ENCODE assay signal across 34 cellular contexts in genomic region chr11:69787457-69787856, GRCh38. TPM values are rescaled to one million over a fixed set of nuclear protein-coding genes. Genes with fewer than 3 reads are reported as not detected.
"Had no signal": no experiment of that assay in that cellular context is flagged by ENCODE, and none has a peak within 500 bp of the region (broad histone marks: within the 10 kb centered on the region; RNA-seq: fewer than 3 reads in every experiment).

No MANE protein-coding gene starts in this region.

- H3K9me3 ChIP-seq: ascending aorta, esophagus squamous epithelium, gastroesophageal sphincter, heart right ventricle had no signal

- H3K27ac Mint-ChIP-seq: activated CD4-positive, alpha-beta memory T cell treated with anti-CD3 and anti-CD28 coated beads, Interleukin-2, amount 10 ng/mL, durations not matched to agents 7 days and 5 days; activated CD4-positive, alpha-beta T cell treated with anti-CD3 and anti-CD28 coated beads, Interleukin-2, amount 10 ng/mL, durations not matched to agents 7 days and 5 days; activated naive CD4-positive, alpha-beta T cell treated with anti-CD3 and anti-CD28 coated beads, Interleukin-2, amount 10 ng/mL, durations not matched to agents 7 days and 5 days; activated naive CD4-positive, alpha-beta T cell treated with anti-CD3 and anti-CD28 coated beads, Interleukin-2, amount 50 U/mL, for 72 hours; activated naive CD8-positive, alpha-beta T cell treated with anti-CD3 and anti-CD28 coated beads, Interleukin-2, amount 10 ng/mL, durations not matched to agents 7 days and 5 days; activated T-cell treated with anti-CD3 and anti-CD28 coated beads, Interleukin-2, amount 50 U/mL, for 24 hours; activated T-cell treated with anti-CD3 and anti-CD28 coated beads, Interleukin-2, amount 50 U/mL, for 72 hours; dendritic cell treated with granulocyte-macrophage colony-stimulating factor and Interleukin-4, amounts not matched to agents 40 ng/mL and 50 ng/mL, for 4 days had no signal

- H3K4me1 ChIP-seq: ascending aorta, esophagus squamous epithelium, heart right ventricle had no signal

- DNase-seq: activated CD4-positive, alpha-beta memory T cell treated with anti-CD3 and anti-CD28 coated beads, Interleukin-2, amount 10 ng/mL, durations not matched to agents 7 days and 5 days; activated CD4-positive, alpha-beta T cell treated with anti-CD3 and anti-CD28 coated beads for 1 hour; activated CD4-positive, alpha-beta T cell treated with anti-CD3 and anti-CD28 coated beads for 4 hours; activated CD4-positive, alpha-beta T cell treated with anti-CD3 and anti-CD28 coated beads, Interleukin-2, amount 10 ng/mL, durations not matched to agents 7 days and 5 days; activated CD4-positive, alpha-beta T cell treated with anti-CD3 and anti-CD28 coated beads, Interleukin-2, amount 50 U/mL, for 4 hours; activated CD8-positive, alpha-beta memory T cell treated with anti-CD3 and anti-CD28 coated beads, Interleukin-2, amount 50 U/mL, for 48 hours; activated gamma-delta T cell; activated naive CD4-positive, alpha-beta T cell; activated naive CD4-positive, alpha-beta T cell treated with anti-CD3 and anti-CD28 coated beads, Interleukin-2, amount 10 ng/mL, durations not matched to agents 7 days and 5 days; activated naive CD8-positive, alpha-beta T cell treated with anti-CD3 and anti-CD28 coated beads, Interleukin-2, amount 10 ng/mL, durations not matched to agents 7 days and 5 days; activated T-cell treated with anti-CD3 and anti-CD28 coated beads for 4 hours; activated T-cell treated with anti-CD3 and anti-CD28 coated beads, Interleukin-2, amount 50 U/mL, for 24 hours; activated T-cell treated with anti-CD3 and anti-CD28 coated beads, Interleukin-2, amount 50 U/mL, for 72 hours; brain microvascular endothelial cell; dorsolateral prefrontal cortex; effector memory CD4-positive, alpha-beta T cell; erythroblast; esophagus squamous epithelium; foreskin melanocyte; heart right ventricle; T-helper 2 cell had no signal

- H3K9me3 Mint-ChIP-seq: activated CD4-positive, alpha-beta memory T cell treated with anti-CD3 and anti-CD28 coated beads, Interleukin-2, amount 10 ng/mL, durations not matched to agents 7 days and 5 days; activated CD4-positive, alpha-beta T cell treated with anti-CD3 and anti-CD28 coated beads, Interleukin-2, amount 10 ng/mL, durations not matched to agents 7 days and 5 days; activated naive CD4-positive, alpha-beta T cell treated with anti-CD3 and anti-CD28 coated beads, Interleukin-2, amount 10 ng/mL, durations not matched to agents 7 days and 5 days; activated naive CD4-positive, alpha-beta T cell treated with anti-CD3 and anti-CD28 coated beads, Interleukin-2, amount 50 U/mL, for 72 hours; activated naive CD8-positive, alpha-beta T cell treated with anti-CD3 and anti-CD28 coated beads, Interleukin-2, amount 10 ng/mL, durations not matched to agents 7 days and 5 days; activated T-cell treated with anti-CD3 and anti-CD28 coated beads, Interleukin-2, amount 50 U/mL, for 24 hours; activated T-cell treated with anti-CD3 and anti-CD28 coated beads, Interleukin-2, amount 50 U/mL, for 72 hours; central memory CD8-positive, alpha-beta T cell; dendritic cell treated with granulocyte-macrophage colony-stimulating factor and Interleukin-4, amounts not matched to agents 40 ng/mL and 50 ng/mL, for 4 days had no signal

- H3K4me3 ChIP-seq: ascending aorta, coronary artery, dorsolateral prefrontal cortex, esophagus squamous epithelium, gastroesophageal sphincter, heart right ventricle had no signal

- H3K4me1 Mint-ChIP-seq: activated CD4-positive, alpha-beta memory T cell treated with anti-CD3 and anti-CD28 coated beads, Interleukin-2, amount 10 ng/mL, durations not matched to agents 7 days and 5 days; activated CD4-positive, alpha-beta T cell treated with anti-CD3 and anti-CD28 coated beads, Interleukin-2, amount 10 ng/mL, durations not matched to agents 7 days and 5 days; activated naive CD4-positive, alpha-beta T cell treated with anti-CD3 and anti-CD28 coated beads, Interleukin-2, amount 10 ng/mL, durations not matched to agents 7 days and 5 days; activated naive CD8-positive, alpha-beta T cell treated with anti-CD3 and anti-CD28 coated beads, Interleukin-2, amount 10 ng/mL, durations not matched to agents 7 days and 5 days; central memory CD8-positive, alpha-beta T cell had no signal

- H3K4me3 Mint-ChIP-seq: activated CD4-positive, alpha-beta memory T cell treated with anti-CD3 and anti-CD28 coated beads, Interleukin-2, amount 10 ng/mL, durations not matched to agents 7 days and 5 days; activated CD4-positive, alpha-beta T cell treated with anti-CD3 and anti-CD28 coated beads, Interleukin-2, amount 10 ng/mL, durations not matched to agents 7 days and 5 days; activated naive CD4-positive, alpha-beta T cell treated with anti-CD3 and anti-CD28 coated beads, Interleukin-2, amount 10 ng/mL, durations not matched to agents 7 days and 5 days; activated naive CD8-positive, alpha-beta T cell treated with anti-CD3 and anti-CD28 coated beads, Interleukin-2, amount 10 ng/mL, durations not matched to agents 7 days and 5 days; activated T-cell treated with anti-CD3 and anti-CD28 coated beads, Interleukin-2, amount 50 U/mL, for 24 hours; activated T-cell treated with anti-CD3 and anti-CD28 coated beads, Interleukin-2, amount 50 U/mL, for 72 hours; central memory CD8-positive, alpha-beta T cell; dendritic cell treated with granulocyte-macrophage colony-stimulating factor and Interleukin-4, amounts not matched to agents 40 ng/mL and 50 ng/mL, for 4 days had no signal

- H3K27me3 Mint-ChIP-seq: activated CD4-positive, alpha-beta memory T cell treated with anti-CD3 and anti-CD28 coated beads, Interleukin-2, amount 10 ng/mL, durations not matched to agents 7 days and 5 days; activated CD4-positive, alpha-beta T cell treated with anti-CD3 and anti-CD28 coated beads, Interleukin-2, amount 10 ng/mL, durations not matched to agents 7 days and 5 days had no signal

- H3K36me3 ChIP-seq: ascending aorta, brain microvascular endothelial cell, esophagus squamous epithelium, gastroesophageal sphincter, heart right ventricle had no signal

- H3K36me3 Mint-ChIP-seq: activated naive CD4-positive, alpha-beta T cell treated with anti-CD3 and anti-CD28 coated beads, Interleukin-2, amount 10 ng/mL, durations not matched to agents 7 days and 5 days; activated naive CD4-positive, alpha-beta T cell treated with anti-CD3 and anti-CD28 coated beads, Interleukin-2, amount 50 U/mL, for 72 hours; activated naive CD8-positive, alpha-beta T cell treated with anti-CD3 and anti-CD28 coated beads, Interleukin-2, amount 10 ng/mL, durations not matched to agents 7 days and 5 days had no signal

- H3K27ac ChIP-seq: ascending aorta, brain microvascular endothelial cell, coronary artery, dorsolateral prefrontal cortex, esophagus squamous epithelium, gastroesophageal sphincter, heart right ventricle had no signal

- ATAC-seq: activated naive CD4-positive, alpha-beta T cell treated with anti-CD3 and anti-CD28 coated beads, Interleukin-2, amount 50 U/mL, for 72 hours; activated T-cell treated with anti-CD3 and anti-CD28 coated beads, Interleukin-2, amount 50 U/mL, for 72 hours; gastroesophageal sphincter; heart right ventricle had no signal

- H3K27me3 ChIP-seq: ascending aorta, brain microvascular endothelial cell had no signal

RNA-seq across cellular contexts. Expression of gene FGF4, which starts 12.3 kb away (rescaled TPM):
- total RNA-seq: activated CD4-positive, alpha-beta memory T cell treated with anti-CD3 and anti-CD28 coated beads, Interleukin-2, amount 10 ng/mL, durations not matched to agents 7 days and 5 days; activated CD4-positive, alpha-beta T cell treated with anti-CD3 and anti-CD28 coated beads, Interleukin-2, amount 10 ng/mL, durations not matched to agents 7 days and 5 days; activated naive CD4-positive, alpha-beta T cell treated with anti-CD3 and anti-CD28 coated beads, Interleukin-2, amount 50 U/mL, for 72 hours; activated naive CD8-positive, alpha-beta T cell treated with anti-CD3 and anti-CD28 coated beads, Interleukin-2, amount 10 ng/mL, durations not matched to agents 7 days and 5 days; activated T-cell treated with anti-CD3 and anti-CD28 coated beads, Interleukin-2, amount 50 U/mL, for 72 hours; ascending aorta; bronchial epithelial cell; cardiac septum; cerebellum; dorsolateral prefrontal cortex; esophagus squamous epithelium; fibroblast of lung; fibroblast of villous mesenchyme; gastroesophageal sphincter; glomerular endothelial cell; heart right ventricle; T-helper 1 cell treated with Interleukin-12 subunit alpha and Interleukin-12 subunit beta and Interleukin-4 antibody, amounts not matched to agents 30 ng/mL and 1 ng/mL, for 36 hours had no signal
- polyA plus RNA-seq: fibroblast of lung, heart right ventricle had no signal

RNA-seq across cellular contexts. Expression of gene FGF3, which starts 31.8 kb away (rescaled TPM):
- total RNA-seq: activated CD4-positive, alpha-beta memory T cell treated with anti-CD3 and anti-CD28 coated beads, Interleukin-2, amount 10 ng/mL, durations not matched to agents 7 days and 5 days; activated CD4-positive, alpha-beta T cell treated with anti-CD3 and anti-CD28 coated beads, Interleukin-2, amount 10 ng/mL, durations not matched to agents 7 days and 5 days; activated naive CD4-positive, alpha-beta T cell treated with anti-CD3 and anti-CD28 coated beads, Interleukin-2, amount 50 U/mL, for 72 hours; activated naive CD8-positive, alpha-beta T cell treated with anti-CD3 and anti-CD28 coated beads, Interleukin-2, amount 10 ng/mL, durations not matched to agents 7 days and 5 days; activated T-cell treated with anti-CD3 and anti-CD28 coated beads, Interleukin-2, amount 50 U/mL, for 72 hours; ascending aorta; bronchial epithelial cell; cardiac septum; dorsolateral prefrontal cortex; esophagus squamous epithelium; fibroblast of lung; fibroblast of villous mesenchyme; gastroesophageal sphincter; glomerular endothelial cell; heart right ventricle; T-helper 1 cell treated with Interleukin-12 subunit alpha and Interleukin-12 subunit beta and Interleukin-4 antibody, amounts not matched to agents 30 ng/mL and 1 ng/mL, for 36 hours had no signal
- polyA plus RNA-seq: fibroblast of lung, heart right ventricle had no signal
